8 cellular contexts compared by ENCODE assay signal in genomic region chr2:7097353-7097895, GRCh38.
DNase-seq lines count a peak whose midpoint lies in the region; ATAC-seq, FAIRE-seq and TF ChIP-seq lines count a peak whose summit lies in the region.

No MANE protein-coding gene starts in this region.

- TF ChIP-seq POLR2A in NB4 (IDR thresholded peaks at IDR 0.05; ENCODE audit: extremely low read depth, insufficient read length): no peak

- H3K4me3 Mint-ChIP-seq in activated naive CD4-positive, alpha-beta T cell treated with anti-CD3 and anti-CD28 coated beads, Interleukin-2, amount 50 U/mL, for 24 hours: peak overlapping the region; percentile 73

- ATAC-seq in HG02571 (IDR thresholded peaks at IDR 0.05; ENCODE audit: unreplicated experiment): peak; percentile 88
- ATAC-seq in SK-N-SH treated with all-trans-retinoic acid at 6 μM for 48 hours: peak; percentile 96
- ATAC-seq in psoas muscle: peak; percentile 88 to 97 (median 89)

- H3K36me3 ChIP-seq in cardiac muscle cell (no peaks in the 10 kb centered on the region), psoas muscle (ENCODE audit: insufficient read depth in 1 of 2, low read depth in 1 of 2) (no peaks in the 10 kb centered on the region)

- intact Hi-C loops in psoas muscle (cut with DNase I): loop anchor here (5.0 kb wide), 2 partner anchors 575 to 1590 kb away; no protein-coding TSS in a partner anchor

- TF ChIP-seq CTCF in GM12872 (IDR thresholded peaks at IDR 0.05; ENCODE audit: insufficient read depth, low read depth, low read length): peak; percentile 99
- TF ChIP-seq CTCF in NB4 (IDR thresholded peaks at IDR 0.05; ENCODE audit: low read depth, low read length): peak; percentile 90
- TF ChIP-seq CTCF in cardiac muscle cell (IDR thresholded peaks at IDR 0.05; ENCODE audit: low read depth, low read length): peak; percentile 97
- TF ChIP-seq CTCF in psoas muscle (IDR thresholded peaks at IDR 0.05): peak; percentile 99

- no peaks in the 10 kb centered on the region for H3K27me3 Mint-ChIP-seq in activated naive CD4-positive, alpha-beta T cell treated with anti-CD3 and anti-CD28 coated beads, Interleukin-2, amount 50 U/mL, for 24 hours

- DNase-seq in NB4 (ENCODE audit: low read depth) (peak; percentile 73), cardiac muscle cell (ENCODE audit: low read depth in 1 of 2, low spot score in 1 of 2) (peak; percentile 73 to 74), psoas muscle (peak; percentile 76 to 86), urothelium cell line (ENCODE audit: low spot score) (peak; percentile 77)

- H3K4me1 Mint-ChIP-seq in activated naive CD4-positive, alpha-beta T cell treated with anti-CD3 and anti-CD28 coated beads, Interleukin-2, amount 50 U/mL, for 24 hours: peaks cover 8% of the 10 kb centered on the region

- H3K4me3 ChIP-seq in NB4 (ENCODE audit: low read depth, low read length) (no peak overlapping the region), cardiac muscle cell (no peak overlapping the region), psoas muscle (peak overlapping the region; percentile 26)

- H3K27ac ChIP-seq in cardiac muscle cell (no peak overlapping the region), psoas muscle (no peak overlapping the region)

- H3K9me3 ChIP-seq in cardiac muscle cell (ENCODE audit: low read depth) (no peaks in the 10 kb centered on the region), psoas muscle (no peaks in the 10 kb centered on the region)

- FAIRE-seq in urothelium cell line (lab: Jason Lieb, UNC): peak; percentile 61

- no peaks in the 10 kb centered on the region for H3K27me3 ChIP-seq in cardiac muscle cell
- no peaks in the 10 kb centered on the region for H3K27me3 ChIP-seq in psoas muscle (ENCODE audit: insufficient read depth in 3 of 3, low read length in 2 of 3)

- peak overlapping the region; percentile 43 for H3K27ac Mint-ChIP-seq in activated naive CD4-positive, alpha-beta T cell treated with anti-CD3 and anti-CD28 coated beads, Interleukin-2, amount 50 U/mL, for 24 hours

- H3K36me3 Mint-ChIP-seq in activated naive CD4-positive, alpha-beta T cell treated with anti-CD3 and anti-CD28 coated beads, Interleukin-2, amount 50 U/mL, for 24 hours: peaks cover 3% of the 10 kb centered on the region

- peaks cover 10% of the 10 kb centered on the region for H3K4me1 ChIP-seq in cardiac muscle cell (ENCODE audit: low read depth)
- H3K4me1 ChIP-seq in psoas muscle: no peaks in the 10 kb centered on the region

- H3K9me3 Mint-ChIP-seq in activated naive CD4-positive, alpha-beta T cell treated with anti-CD3 and anti-CD28 coated beads, Interleukin-2, amount 50 U/mL, for 24 hours: no peaks in the 10 kb centered on the region

- 1 to 2% (median 1%) methylated on average over 18 of the region's 18 CpGs for WGBS in psoas muscle, 3 donors

TF ChIP-seq in SK-N-SH treated with all-trans-retinoic acid at 6 μM for 48 hours, 23 proteins besides CTCF, POLR2A, EP300 and RAD21:
- TF ChIP-seq TOX (CRISPR knock-in tag; IDR thresholded peaks at IDR 0.05; ENCODE audit: borderline replicate concordance): no peak
- no peak for TF ChIP-seq ZC3H10 (CRISPR knock-in tag; IDR thresholded peaks at IDR 0.05)
- TF ChIP-seq SNAI2 (CRISPR knock-in tag; IDR thresholded peaks at IDR 0.05): no peak
- TF ChIP-seq ARNTL (CRISPR knock-in tag; IDR thresholded peaks at IDR 0.05; ENCODE audit: borderline replicate concordance, low read depth): no peak
- TF ChIP-seq GLIS3 (CRISPR knock-in tag; IDR thresholded peaks at IDR 0.05): no peak
- no peak for TF ChIP-seq ZFP3 (CRISPR knock-in tag; IDR thresholded peaks at IDR 0.05)
- TF ChIP-seq CSDC2 (CRISPR knock-in tag; IDR thresholded peaks at IDR 0.05): no peak
- no peak for TF ChIP-seq ESRRG (CRISPR knock-in tag; IDR thresholded peaks at IDR 0.05)
- no peak for TF ChIP-seq ZNF8 (CRISPR knock-in tag; IDR thresholded peaks at IDR 0.05)
- TF ChIP-seq, protein P1, sequence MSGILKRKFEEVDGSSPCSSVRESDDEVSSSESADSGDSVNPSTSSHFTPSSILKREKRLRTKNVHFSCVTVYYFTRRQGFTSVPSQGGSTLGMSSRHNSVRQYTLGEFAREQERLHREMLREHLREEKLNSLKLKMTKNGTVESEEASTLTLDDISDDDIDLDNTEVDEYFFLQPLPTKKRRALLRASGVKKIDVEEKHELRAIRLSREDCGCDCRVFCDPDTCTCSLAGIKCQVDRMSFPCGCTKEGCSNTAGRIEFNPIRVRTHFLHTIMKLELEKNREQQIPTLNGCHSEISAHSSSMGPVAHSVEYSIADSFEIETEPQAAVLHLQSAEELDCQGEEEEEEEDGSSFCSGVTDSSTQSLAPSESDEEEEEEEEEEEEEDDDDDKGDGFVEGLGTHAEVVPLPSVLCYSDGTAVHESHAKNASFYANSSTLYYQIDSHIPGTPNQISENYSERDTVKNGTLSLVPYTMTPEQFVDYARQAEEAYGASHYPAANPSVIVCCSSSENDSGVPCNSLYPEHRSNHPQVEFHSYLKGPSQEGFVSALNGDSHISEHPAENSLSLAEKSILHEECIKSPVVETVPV (CRISPR knock-in tag; IDR thresholded peaks at IDR 0.05): no peak
- TF ChIP-seq TCF4 (CRISPR knock-in tag; IDR thresholded peaks at IDR 0.05; ENCODE audit: borderline replicate concordance): no peak
- TF ChIP-seq, protein P2, sequence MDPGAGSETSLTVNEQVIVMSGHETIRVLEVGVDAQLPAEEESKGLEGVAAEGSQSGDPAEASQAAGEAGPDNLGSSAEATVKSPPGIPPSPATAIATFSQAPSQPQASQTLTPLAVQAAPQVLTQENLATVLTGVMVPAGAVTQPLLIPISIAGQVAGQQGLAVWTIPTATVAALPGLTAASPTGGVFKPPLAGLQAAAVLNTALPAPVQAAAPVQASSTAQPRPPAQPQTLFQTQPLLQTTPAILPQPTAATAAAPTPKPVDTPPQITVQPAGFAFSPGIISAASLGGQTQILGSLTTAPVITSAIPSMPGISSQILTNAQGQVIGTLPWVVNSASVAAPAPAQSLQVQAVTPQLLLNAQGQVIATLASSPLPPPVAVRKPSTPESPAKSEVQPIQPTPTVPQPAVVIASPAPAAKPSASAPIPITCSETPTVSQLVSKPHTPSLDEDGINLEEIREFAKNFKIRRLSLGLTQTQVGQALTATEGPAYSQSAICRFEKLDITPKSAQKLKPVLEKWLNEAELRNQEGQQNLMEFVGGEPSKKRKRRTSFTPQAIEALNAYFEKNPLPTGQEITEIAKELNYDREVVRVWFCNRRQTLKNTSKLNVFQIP (CRISPR knock-in tag; IDR thresholded peaks at IDR 0.05; ENCODE audit: borderline replicate concordance, low read depth): no peak
- TF ChIP-seq, protein P3, sequence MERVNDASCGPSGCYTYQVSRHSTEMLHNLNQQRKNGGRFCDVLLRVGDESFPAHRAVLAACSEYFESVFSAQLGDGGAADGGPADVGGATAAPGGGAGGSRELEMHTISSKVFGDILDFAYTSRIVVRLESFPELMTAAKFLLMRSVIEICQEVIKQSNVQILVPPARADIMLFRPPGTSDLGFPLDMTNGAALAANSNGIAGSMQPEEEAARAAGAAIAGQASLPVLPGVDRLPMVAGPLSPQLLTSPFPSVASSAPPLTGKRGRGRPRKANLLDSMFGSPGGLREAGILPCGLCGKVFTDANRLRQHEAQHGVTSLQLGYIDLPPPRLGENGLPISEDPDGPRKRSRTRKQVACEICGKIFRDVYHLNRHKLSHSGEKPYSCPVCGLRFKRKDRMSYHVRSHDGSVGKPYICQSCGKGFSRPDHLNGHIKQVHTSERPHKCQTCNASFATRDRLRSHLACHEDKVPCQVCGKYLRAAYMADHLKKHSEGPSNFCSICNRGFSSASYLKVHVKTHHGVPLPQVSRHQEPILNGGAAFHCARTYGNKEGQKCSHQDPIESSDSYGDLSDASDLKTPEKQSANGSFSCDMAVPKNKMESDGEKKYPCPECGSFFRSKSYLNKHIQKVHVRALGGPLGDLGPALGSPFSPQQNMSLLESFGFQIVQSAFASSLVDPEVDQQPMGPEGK (CRISPR knock-in tag; IDR thresholded peaks at IDR 0.05; ENCODE audit: borderline replicate concordance): no peak
TF ChIP-seq in SK-N-SH treated with all-trans-retinoic acid at 6 μM for 48 hours: peak in this region for 0.
